ENCODE assay signal across 18 cellular contexts in genomic region chr1:243667133-243667532, GRCh38.
A peak's percentile ranks its signal among the peaks of the same experiment; 100 is the strongest.
DNase-seq lines count a peak whose midpoint lies in the region; ATAC-seq and TF ChIP-seq lines count a peak whose summit lies in the region.
"Had no signal": no experiment of that assay in that cellular context is flagged by ENCODE, and none has a peak within 500 bp of the region (broad histone marks: within the 10 kb centered on the region; RNA-seq: fewer than 3 reads in every experiment).

No MANE protein-coding gene starts in this region.

- H3K9ac ChIP-seq in MM.1S (ENCODE audit: low read length): peak overlapping the region; percentile 16; the same call in 1 of the 2 replicates
- H3K9ac ChIP-seq in endodermal cell (ENCODE audit: extremely low read depth, low read length, poor library complexity, severe bottlenecking): no peak overlapping the region

- H3K27me3 Mint-ChIP-seq in stimulated activated naive CD8-positive, alpha-beta T cell treated with anti-CD3 and anti-CD28 coated beads, Interleukin-15, Interleukin-2, amounts not matched to agents 100 ng/mL and 50 ng/mL, for 24 hours: no peaks in the 10 kb centered on the region
- no peaks in the 10 kb centered on the region for H3K27me3 Mint-ChIP-seq in stimulated activated naive CD8-positive, alpha-beta T cell treated with anti-CD3 and anti-CD28 coated beads, Interleukin-15, amount 100 ng/mL, for 72 hours
- H3K27me3 Mint-ChIP-seq in endodermal cell (ENCODE audit: insufficient read depth): no peaks in the 10 kb centered on the region
- H3K27me3 Mint-ChIP-seq: B cell had no signal

- H3K4me1 Mint-ChIP-seq in stimulated activated naive CD8-positive, alpha-beta T cell treated with anti-CD3 and anti-CD28 coated beads, Interleukin-15, Interleukin-2, amounts not matched to agents 100 ng/mL and 50 ng/mL, for 24 hours (ENCODE audit: low read depth): no peaks in the 10 kb centered on the region
- peaks cover 6% of the 10 kb centered on the region for H3K4me1 Mint-ChIP-seq in stimulated activated naive CD8-positive, alpha-beta T cell treated with anti-CD3 and anti-CD28 coated beads, Interleukin-15, amount 100 ng/mL, for 72 hours
- no peaks in the 10 kb centered on the region for H3K4me1 Mint-ChIP-seq in endodermal cell

- peak overlapping the region; percentile 23 for H3K27ac Mint-ChIP-seq in stimulated activated naive CD8-positive, alpha-beta T cell treated with anti-CD3 and anti-CD28 coated beads, Interleukin-15, Interleukin-2, amounts not matched to agents 100 ng/mL and 50 ng/mL, for 24 hours
- H3K27ac Mint-ChIP-seq in stimulated activated naive CD8-positive, alpha-beta T cell treated with anti-CD3 and anti-CD28 coated beads, Interleukin-15, amount 100 ng/mL, for 72 hours: peak overlapping the region in 1 of 2 donors; percentile 30
- H3K27ac Mint-ChIP-seq in endodermal cell: no peak overlapping the region
- H3K27ac Mint-ChIP-seq: B cell had no signal

- TF ChIP-seq CTCF in MM.1S (IDR thresholded peaks at IDR 0.05; ENCODE audit: low read length) (no peak), endodermal cell (conservative IDR thresholded peaks at IDR 0.05) (no peak), upper lobe of right lung (IDR thresholded peaks at IDR 0.05) (no peak)

- WGBS in endodermal cell (ENCODE audit: insufficient coverage in 1 of 2, insufficient read length in 1 of 2), 2 experiments: 90 to 96% methylated on average over 4 to 5 of the region's 5 CpGs

- H3K9me3 ChIP-seq in MM.1S (replicated peaks; ENCODE audit: insufficient read depth, low read length): no peaks in the 10 kb centered on the region
- H3K9me3 ChIP-seq in endodermal cell (ENCODE audit: control insufficient read depth, low read length): no peaks in the 10 kb centered on the region
- no peaks in the 10 kb centered on the region for H3K9me3 ChIP-seq in upper lobe of right lung

- H2AFZ ChIP-seq in MM.1S (ENCODE audit: low read length): peak overlapping the region; percentile 24

- no peak overlapping the region for H3K4me3 Mint-ChIP-seq in stimulated activated naive CD8-positive, alpha-beta T cell treated with anti-CD3 and anti-CD28 coated beads, Interleukin-15, Interleukin-2, amounts not matched to agents 100 ng/mL and 50 ng/mL, for 24 hours
- H3K4me3 Mint-ChIP-seq in stimulated activated naive CD8-positive, alpha-beta T cell treated with anti-CD3 and anti-CD28 coated beads, Interleukin-15, amount 100 ng/mL, for 72 hours: no peak overlapping the region
- H3K4me3 Mint-ChIP-seq in endodermal cell: no peak overlapping the region
- H3K4me3 Mint-ChIP-seq: B cell, CD14-positive monocyte had no signal

- H3K36me3 ChIP-seq in MM.1S (replicated peaks; ENCODE audit: insufficient read depth, low read length) (no peaks in the 10 kb centered on the region; the same call in 1 of the 2 replicates), endodermal cell (ENCODE audit: control insufficient read depth, insufficient read depth, low read length) (no peaks in the 10 kb centered on the region), upper lobe of right lung (no peaks in the 10 kb centered on the region)

- H3F3A ChIP-seq in MM.1S (ENCODE audit: insufficient read depth, low read length): peaks cover 13% of the 10 kb centered on the region; the same call in 1 of the 2 replicates

- H3K36me3 Mint-ChIP-seq in stimulated activated naive CD8-positive, alpha-beta T cell treated with anti-CD3 and anti-CD28 coated beads, Interleukin-15, Interleukin-2, amounts not matched to agents 100 ng/mL and 50 ng/mL, for 24 hours (ENCODE audit: low read depth): peaks cover 41% of the 10 kb centered on the region
- H3K36me3 Mint-ChIP-seq in endodermal cell (ENCODE audit: low read depth): peaks cover 8% of the 10 kb centered on the region

- H3K79me2 ChIP-seq in MM.1S (ENCODE audit: low read length): no peaks in the 10 kb centered on the region

- H3K4me1 ChIP-seq in MM.1S (ENCODE audit: low read length) (peaks cover 19% of the 10 kb centered on the region), endodermal cell (ENCODE audit: control insufficient read depth, insufficient read depth, low read length) (no peaks in the 10 kb centered on the region), upper lobe of right lung (no peaks in the 10 kb centered on the region)

- H3K27ac ChIP-seq in MM.1S (ENCODE audit: low read length) (peak overlapping the region; percentile 62), endodermal cell (ENCODE audit: low read depth, low read length) (peak overlapping the region; percentile 6), upper lobe of right lung (no peak overlapping the region)

- ATAC-seq in stimulated activated naive CD8-positive, alpha-beta T cell treated with anti-CD3 and anti-CD28 coated beads, Interleukin-15, amount 100 ng/mL, for 72 hours: no peak
- ATAC-seq in upper lobe of right lung: peak; percentile 35
- ATAC-seq in GM19328 (IDR thresholded peaks at IDR 0.05; ENCODE audit: unreplicated experiment): no peak
- ATAC-seq: HCT116, K562 had no signal

- DNase-seq in stimulated activated naive CD8-positive, alpha-beta T cell treated with anti-CD3 and anti-CD28 coated beads, Interleukin-15, amount 100 ng/mL, for 72 hours: no peak
- DNase-seq in MM.1S: peak; percentile 41
- DNase-seq in endodermal cell: no peak
- DNase-seq in upper lobe of right lung: no peak
- DNase-seq in NCI-H446 treated with DMSO at 0.1 percent for 48 hours (lab: John Stamatoyannopoulos, UW): no peak
- DNase-seq in NCI-H2227 treated with DMSO at 0.1 percent for 48 hours (lab: John Stamatoyannopoulos, UW): no peak
- DNase-seq: EL, GF-D8, NCI-H1105 treated with DMSO at 0.1 percent for 48 hours, NCI-H2029 treated with DMSO at 0.1 percent for 48 hours, NCI-H526, Right ventricle myocardium superior had no signal

- H3K4me3 ChIP-seq in MM.1S (ENCODE audit: low read length): peak overlapping the region; percentile 5; the same call in 1 of the 2 replicates
- no peak overlapping the region for H3K4me3 ChIP-seq in endodermal cell (ENCODE audit: low read length)
- H3K4me3 ChIP-seq in upper lobe of right lung: no peak overlapping the region
- H3K4me3 ChIP-seq: K562 had no signal

- intact Hi-C loops in upper lobe of right lung (cut with DNase I): no loop called here

- H4K20me1 ChIP-seq in MM.1S (ENCODE audit: insufficient read depth, low read length): no peaks in the 10 kb centered on the region

- H3K9me3 Mint-ChIP-seq in stimulated activated naive CD8-positive, alpha-beta T cell treated with anti-CD3 and anti-CD28 coated beads, Interleukin-15, Interleukin-2, amounts not matched to agents 100 ng/mL and 50 ng/mL, for 24 hours: no peaks in the 10 kb centered on the region
- H3K9me3 Mint-ChIP-seq in stimulated activated naive CD8-positive, alpha-beta T cell treated with anti-CD3 and anti-CD28 coated beads, Interleukin-15, amount 100 ng/mL, for 72 hours: peaks cover 0 to 6% of the 10 kb centered on the region in 2 donors
- no peaks in the 10 kb centered on the region for H3K9me3 Mint-ChIP-seq in endodermal cell

- peak overlapping the region; percentile 67 for H3K4me2 ChIP-seq in MM.1S (ENCODE audit: low read depth, low read length)

- no peaks in the 10 kb centered on the region for H3K9me2 ChIP-seq in MM.1S (replicated peaks; ENCODE audit: insufficient read depth, low read length)

- H3K27me3 ChIP-seq in MM.1S (replicated peaks; ENCODE audit: insufficient read depth, low read length) (no peaks in the 10 kb centered on the region), endodermal cell (ENCODE audit: control insufficient read depth, insufficient read depth, low read length, poor library complexity, severe bottlenecking) (no peaks in the 10 kb centered on the region), upper lobe of right lung (no peaks in the 10 kb centered on the region)
